Comparison of ENCODE assay signal across 10 cellular contexts in the genomic region with DNA sequence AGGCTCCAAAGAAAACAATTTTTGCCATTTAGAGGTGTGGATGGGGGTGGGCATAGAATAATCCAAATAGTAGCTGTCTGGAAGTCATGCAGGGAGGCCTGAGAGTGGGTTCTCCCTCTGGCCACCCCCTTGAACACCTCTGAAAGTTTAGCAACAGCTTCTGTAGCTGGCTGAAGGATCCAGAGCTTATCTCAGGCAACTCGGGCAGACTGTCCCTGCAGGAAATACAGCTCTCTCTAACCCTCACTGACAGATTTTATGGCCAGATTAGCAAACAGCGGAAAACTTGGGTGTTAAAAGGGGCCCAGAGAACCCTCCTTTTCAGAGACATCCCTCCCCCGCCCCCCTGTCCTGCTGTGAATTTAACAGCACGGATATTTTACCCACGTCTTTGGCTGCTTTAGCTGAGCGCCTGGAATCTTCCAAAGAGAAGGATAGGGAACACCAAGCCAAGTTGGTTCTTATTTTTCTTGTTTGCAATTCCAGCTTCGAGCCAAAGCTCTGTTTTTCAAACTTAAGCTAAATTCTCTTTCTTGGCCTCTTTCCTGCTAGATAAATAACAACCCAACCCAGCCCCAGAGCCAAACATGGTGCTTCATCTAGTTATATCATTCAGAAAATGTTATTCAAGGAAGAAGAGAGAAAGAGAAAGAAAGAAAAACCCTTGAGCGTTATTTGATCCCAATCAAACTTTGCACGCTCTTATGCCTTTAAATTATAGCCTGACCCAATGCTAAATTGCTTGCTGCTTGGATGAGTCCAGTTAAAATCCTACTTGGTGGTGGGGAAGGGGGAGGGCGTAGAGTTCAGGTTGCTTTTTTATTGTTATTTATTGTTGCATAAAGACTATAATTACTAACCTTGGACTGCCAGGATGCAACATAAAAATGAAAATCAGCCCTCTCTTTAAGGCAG. TPM values are rescaled to one million over a fixed set of nuclear protein-coding genes. Genes with fewer than 3 reads are reported as not detected.
DNase-seq lines count a peak whose midpoint lies in the region; ATAC-seq, FAIRE-seq and TF ChIP-seq lines count a peak whose summit lies in the region.
"Had no signal": no experiment of that assay in that cellular context is flagged by ENCODE, and none has a peak within 500 bp of the region (broad histone marks: within the 10 kb centered on the region; RNA-seq: fewer than 3 reads in every experiment).

No MANE protein-coding gene starts in this region.

- no peak overlapping the region for H3K27ac ChIP-seq in CD8-positive, alpha-beta T cell (ENCODE audit: low read depth, low read length)
- H3K27ac ChIP-seq in breast epithelium (peak overlapping the region; percentile 54 to 97), pancreas (no peak overlapping the region)

- FAIRE-seq in pancreas (lab: Jason Lieb, UNC): no peak
- FAIRE-seq: GM12878, islet of Langerhans had no signal

- POLR2A ChIA-PET in CD8-positive, alpha-beta T cell (lab: Charles Lee): no interaction called here

- H3K27ac Mint-ChIP-seq in CD8-positive, alpha-beta T cell: peak overlapping the region; percentile 88
- no peak overlapping the region for H3K27ac Mint-ChIP-seq in naive B cell

- H3K36me3 ChIP-seq in CD8-positive, alpha-beta T cell (ENCODE audit: insufficient read depth, low read length): no peaks in the 10 kb centered on the region
- H3K36me3 ChIP-seq in breast epithelium (no peaks in the 10 kb centered on the region), pancreas (no peaks in the 10 kb centered on the region)

- H3K9me3 ChIP-seq in CD8-positive, alpha-beta T cell (ENCODE audit: low read length): no peaks in the 10 kb centered on the region
- H3K9me3 ChIP-seq in breast epithelium (no peaks in the 10 kb centered on the region), pancreas (no peaks in the 10 kb centered on the region)

- CTCF ChIA-PET in CD8-positive, alpha-beta T cell (lab: Charles Lee): interaction anchor here (0.7 to 2.6 kb wide), 7 partner anchors 8 to 212 kb away, joined by 3 to 6 read pairs (median 4); partner anchors contain the start of gene HOXB3

- H3K36me3 Mint-ChIP-seq in CD8-positive, alpha-beta T cell: peaks cover 16% of the 10 kb centered on the region
- H3K36me3 Mint-ChIP-seq in naive B cell: peaks cover 0 to 11% of the 10 kb centered on the region in 2 donors

- no peak for TF ChIP-seq CTCF in CD8-positive, alpha-beta T cell (IDR thresholded peaks at IDR 0.05)
- TF ChIP-seq CTCF in breast epithelium (IDR thresholded peaks at IDR 0.05): no peak
- no peak for TF ChIP-seq CTCF in pancreas (IDR thresholded peaks at IDR 0.05)
- no peak for TF ChIP-seq CTCF in GM13976 (IDR thresholded peaks at IDR 0.05; ENCODE audit: borderline replicate concordance, control extremely low read depth, extremely low read depth, insufficient read depth, missing control alignments)

- H3K4me3 Mint-ChIP-seq in CD8-positive, alpha-beta T cell: peak overlapping the region; percentile 66
- peak overlapping the region in 6 of 8 donors; percentile 2 to 87 (median 46) for H3K4me3 Mint-ChIP-seq in naive B cell

- ATAC-seq in CD8-positive, alpha-beta T cell: no peak
- ATAC-seq in naive B cell (ENCODE audit: low read depth in 2 of 2): no peak
- ATAC-seq in pancreas: no peak
- ATAC-seq in HG03175 (IDR thresholded peaks at IDR 0.05; ENCODE audit: unreplicated experiment): no peak
- ATAC-seq: GM12878 had no signal

- H3K27me3 ChIP-seq in CD8-positive, alpha-beta T cell (ENCODE audit: insufficient read depth, low read length): no peaks in the 10 kb centered on the region
- H3K27me3 ChIP-seq in breast epithelium (peaks cover 0 to 11% of the 10 kb centered on the region in 2 donors), pancreas (peaks cover 0 to 34% (median 2%) of the 10 kb centered on the region in 4 donors)

- intact Hi-C loops in CD8-positive, alpha-beta T cell (cut with DNase I, micrococcal nuclease): no loop called here
- intact Hi-C loops in breast epithelium (cut with DNase I; ENCODE audit: low total_unique reads): no loop called here
- intact Hi-C loops in pancreas (cut with DNase I): no loop called here

- no peak overlapping the region for H3K4me3 ChIP-seq in CD8-positive, alpha-beta T cell (ENCODE audit: low read depth, low read length)
- H3K4me3 ChIP-seq in breast epithelium: peak overlapping the region; percentile 5 to 49 (median 10)
- H3K4me3 ChIP-seq in pancreas: peak overlapping the region in 1 of 4 donors; percentile 7
- H3K4me3 ChIP-seq: GM12878 had no signal

- H3K27me3 Mint-ChIP-seq in CD8-positive, alpha-beta T cell (ENCODE audit: low read depth): no peaks in the 10 kb centered on the region
- H3K27me3 Mint-ChIP-seq in naive B cell: peaks cover 50 to 68% (median 59%) of the 10 kb centered on the region in 3 donors

- no peaks in the 10 kb centered on the region for H3K9me3 Mint-ChIP-seq in CD8-positive, alpha-beta T cell
- H3K9me3 Mint-ChIP-seq in naive B cell: no peaks in the 10 kb centered on the region

- in situ Hi-C loops in GM13976 (cut with MboI; ENCODE audit: low sequenced_read_pairs, unreplicated experiment): no loop called here

- 46 to 47% methylated on average over 10 of the region's 10 CpGs for WGBS in pancreas, 2 donors

- H3K4me1 ChIP-seq in CD8-positive, alpha-beta T cell (ENCODE audit: insufficient read depth, low read length): peaks cover 38% of the 10 kb centered on the region
- H3K4me1 ChIP-seq in breast epithelium: peaks cover 0 to 3% of the 10 kb centered on the region in 2 donors
- no peaks in the 10 kb centered on the region for H3K4me1 ChIP-seq in pancreas

- TF ChIP-seq POLR2A in breast epithelium (IDR thresholded peaks at IDR 0.05): no peak

- DNase-seq in CD8-positive, alpha-beta T cell: no peak
- DNase-seq in NCI-H2029 treated with DMSO at 0.1 percent for 48 hours (lab: John Stamatoyannopoulos, UW) (peak; percentile 83), breast epithelium (ENCODE audit: low spot score in 2 of 2) (no peak), naive B cell (no peak), SK-N-DZ (ENCODE audit: low spot score) (no peak), pancreas (no peak), GM13976 (ENCODE audit: low spot score) (no peak)

- peaks cover 41% of the 10 kb centered on the region for H3K4me1 Mint-ChIP-seq in CD8-positive, alpha-beta T cell (ENCODE audit: low read depth)
- H3K4me1 Mint-ChIP-seq in naive B cell: peaks cover 20 to 45% (median 30%) of the 10 kb centered on the region in 3 donors

RNA-seq across cellular contexts. Expression of gene HOXB2, which starts 2.3 kb away (rescaled TPM):
- 10 to 100 TPM; 13.7 to 15.0 TPM for total RNA-seq in CD8-positive, alpha-beta T cell
- 10 to 100 TPM; 13.6 to 36.4 (median 19.6) TPM for total RNA-seq in breast epithelium
- 1 to 10 TPM; 2.3 to 9.3 (median 5.5) TPM for polyA plus RNA-seq in naive B cell (ENCODE audit: low read depth in 6 of 6)
- 0.09 TPM in 1 of 2 replicates, not detected in the other for polyA plus RNA-seq in SK-N-DZ (2014; cell fraction: cytosol; rRNA removed)
- polyA plus RNA-seq in SK-N-DZ (2014; cell fraction: nucleus; rRNA removed): 0.85 TPM in 1 of 2 replicates, not detected in the other
- 1 to 10 TPM in 3 of 6 donors, under 1 TPM in 3; 0.39 to 5.1 (median 1.3) TPM for total RNA-seq in pancreas
- polyA plus RNA-seq in pancreas: 1 to 10 TPM; 2.2 to 4.6 TPM

RNA-seq across cellular contexts. Expression of gene HOXB1, which starts 16.4 kb away (rescaled TPM):
- not detected for total RNA-seq in CD8-positive, alpha-beta T cell
- total RNA-seq in breast epithelium (not detected), pancreas (not detected)
- polyA plus RNA-seq in naive B cell (ENCODE audit: low read depth in 6 of 6) (not detected), pancreas (not detected)
- polyA plus RNA-seq in SK-N-DZ (2014; cell fraction: cytosol; rRNA removed): not detected in 2 replicates
- polyA plus RNA-seq in SK-N-DZ (2014; cell fraction: nucleus; rRNA removed): not detected in 2 replicates
- total RNA-seq: GM12878 had no signal
- polyA plus RNA-seq: GM12878 had no signal

RNA-seq across cellular contexts. Expression of gene HOXB4, which starts 31.0 kb away (rescaled TPM):
- under 1 TPM; 0.57 to 0.64 TPM for total RNA-seq in CD8-positive, alpha-beta T cell
- 1 to 10 TPM; 2.2 to 7.5 (median 2.3) TPM for total RNA-seq in breast epithelium
- polyA plus RNA-seq in naive B cell (ENCODE audit: low read depth in 6 of 6): under 1 TPM in 2 of 6 donors, not detected in 4; 0.07 to 0.25 TPM
- not detected in 2 replicates for polyA plus RNA-seq in SK-N-DZ (2014; cell fraction: cytosol; rRNA removed)
- polyA plus RNA-seq in SK-N-DZ (2014; cell fraction: nucleus; rRNA removed): not detected in 2 replicates
- total RNA-seq in pancreas: 1 to 10 TPM in 1 of 6 donors, under 1 TPM in 5; 0.22 to 2.5 (median 0.57) TPM
- under 1 TPM; 0.89 to 0.91 TPM for polyA plus RNA-seq in pancreas

RNA-seq across cellular contexts. Expression of gene HOXB3, which starts 42.9 kb away (rescaled TPM):
- 1 to 10 TPM; 2.3 to 3.2 TPM for total RNA-seq in CD8-positive, alpha-beta T cell
- total RNA-seq in breast epithelium: 10 to 100 TPM; 13.8 to 36.7 (median 14.4) TPM
- polyA plus RNA-seq in naive B cell (ENCODE audit: low read depth in 6 of 6): under 1 TPM in 1 of 6 donors, not detected in 5; 0.05 TPM
- polyA plus RNA-seq in SK-N-DZ (2014; cell fraction: cytosol; rRNA removed): not detected in 2 replicates
- not detected in 2 replicates for polyA plus RNA-seq in SK-N-DZ (2014; cell fraction: nucleus; rRNA removed)
- total RNA-seq in pancreas: 1 to 10 TPM; 1.1 to 5.6 (median 1.6) TPM
- polyA plus RNA-seq in pancreas: 1 to 10 TPM; 3.3 to 5.6 TPM

RNA-seq across cellular contexts. Expression of gene HOXB5, which starts 46.4 kb away (rescaled TPM):
- not detected for total RNA-seq in CD8-positive, alpha-beta T cell
- total RNA-seq in breast epithelium (1 to 10 TPM in 2 of 3 donors, under 1 TPM in 1; 0.44 to 2.0 (median 1.4) TPM), pancreas (under 1 TPM; 0.19 to 0.90 (median 0.26) TPM)
- polyA plus RNA-seq in naive B cell (ENCODE audit: low read depth in 6 of 6) (not detected), pancreas (1 to 10 TPM in 1 of 2 donors, under 1 TPM in 1; 0.80 to 1.0 TPM)
- polyA plus RNA-seq in SK-N-DZ (2014; cell fraction: cytosol; rRNA removed): not detected in 2 replicates
- polyA plus RNA-seq in SK-N-DZ (2014; cell fraction: nucleus; rRNA removed): not detected in 2 replicates
- total RNA-seq: GM12878 had no signal
- polyA plus RNA-seq: GM12878 had no signal

Comparison
In these comparisons a context has a peak if more than half of its experiments do, and no peak if none do; other contexts are left out.
1. H3K27ac ChIP-seq: peak in breast epithelium (2 of 2); none in CD8-positive, alpha-beta T cell (single experiment) and pancreas (0 of 4).